ENCODE assay signal across 8 cellular contexts in genomic region chr7:43729214-43729923, GRCh38. TPM values are rescaled to one million over a fixed set of nuclear protein-coding genes. Genes with fewer than 3 reads are reported as not detected.
A peak's percentile ranks its signal among the peaks of the same experiment; 100 is the strongest.
DNase-seq lines count a peak whose midpoint lies in the region; ATAC-seq, FAIRE-seq and TF ChIP-seq lines count a peak whose summit lies in the region.

Gene COA1 (minus strand): TSS chr7:43729523. CDS start chr7:43648614, 80,909 bp downstream.

- peak; percentile 96 for FAIRE-seq in GM18507 (lab: Jason Lieb, UNC)

- peak within 1 kb of the TSS; percentile 88 for H3K27ac ChIP-seq in hepatocyte
- H3K27ac ChIP-seq in aorta (ENCODE audit: low read depth in 1 of 2, low read length in 2 of 2) = peak within 1 kb of the TSS; percentile 48 to 83

- intact Hi-C loops in aorta (cut with DNase I) = loop anchor here in 1 of 2 donors (10.0 kb wide), 1 partner anchor 795 kb away; the partner anchor contains the start of genes MRPL32 and PSMA2

- DNase-seq in GM18507 (ENCODE audit: extremely low spot score, insufficient read length, low read depth) (peak; percentile 59), NCI-H2029 treated with DMSO at 0.1 percent for 48 hours (lab: John Stamatoyannopoulos, UW) (peak; percentile 73), T-helper 9 cell (peak; percentile 63), astrocyte of the cerebellum (ENCODE audit: low read depth) (peak; percentile 80), hepatocyte (ENCODE audit: low spot score) (peak; percentile 93), renal cortical epithelial cell (ENCODE audit: low read depth) (peak; percentile 86), aorta (peak; percentile 90 to 95)

- peaks cover 18% of the 10 kb centered on the region for H3K4me1 ChIP-seq in hepatocyte (ENCODE audit: insufficient read depth)
- H3K4me1 ChIP-seq in aorta (ENCODE audit: control insufficient read depth in 1 of 2, insufficient read depth in 2 of 2, low read length in 2 of 2) = peaks cover 0 to 2% of the 10 kb centered on the region in 2 donors

- no peak for TF ChIP-seq CTCF in astrocyte of the cerebellum (IDR thresholded peaks at IDR 0.05; ENCODE audit: low read depth, low read length, missing control alignments)
- TF ChIP-seq CTCF in hepatocyte (IDR thresholded peaks at IDR 0.05; ENCODE audit: poor library complexity) = peak; percentile 7

- H3K79me2 ChIP-seq in hepatocyte = peaks cover 52% of the 10 kb centered on the region

- H3K36me3 ChIP-seq in hepatocyte (replicated peaks; ENCODE audit: insufficient read depth, low read depth) (no peaks in the 10 kb centered on the region), aorta (ENCODE audit: control insufficient read depth in 1 of 2, insufficient read depth in 2 of 2, low read length in 1 of 2) (no peaks in the 10 kb centered on the region)

- in situ Hi-C loops in astrocyte of the cerebellum (cut with HindIII; ENCODE audit: low sequenced_read_pairs) = no loop called here

- WGBS in hepatocyte (ENCODE audit: low lambda C conversion rate, missing lambda C conversion rate) = 1% methylated on average over 63 of the region's 66 CpGs
- 0 to 1% methylated on average over 66 of the region's 66 CpGs for WGBS in aorta, 2 donors

- ATAC-seq in HG02981 (IDR thresholded peaks at IDR 0.05; ENCODE audit: unreplicated experiment) = peak; percentile 73
- ATAC-seq in aorta (ENCODE audit: low FRiP score) = peak; percentile 97

- no peaks in the 10 kb centered on the region for H4K20me1 ChIP-seq in hepatocyte (ENCODE audit: insufficient read depth, poor library complexity, severe bottlenecking)

- H3K9me3 ChIP-seq in hepatocyte (ENCODE audit: low read depth) (no peaks in the 10 kb centered on the region), aorta (ENCODE audit: control insufficient read depth, low read length) (no peaks in the 10 kb centered on the region)

- H3K9me2 ChIP-seq in hepatocyte (replicated peaks; ENCODE audit: insufficient read depth) = no peaks in the 10 kb centered on the region

- peak within 1 kb of the TSS; percentile 95 for H3K4me3 ChIP-seq in astrocyte of the cerebellum (ENCODE audit: low read depth, low read length)
- peak within 1 kb of the TSS; percentile 80 for H3K4me3 ChIP-seq in hepatocyte
- peak within 1 kb of the TSS; percentile 89 to 90 for H3K4me3 ChIP-seq in aorta (ENCODE audit: low read length in 2 of 2)

- H3K27me3 ChIP-seq in hepatocyte = no peaks in the 10 kb centered on the region
- H3K27me3 ChIP-seq in aorta (ENCODE audit: control insufficient read depth in 1 of 2, insufficient read depth in 2 of 2, low read length in 1 of 2) = no peaks in the 10 kb centered on the region

- peak within 1 kb of the TSS; percentile 78 for H3K4me2 ChIP-seq in hepatocyte

- peak within 1 kb of the TSS; percentile 92 for H2AFZ ChIP-seq in hepatocyte

RNA-seq across cellular contexts. Expression of gene COA1, which starts in this region (rescaled TPM):
- 55.2 and 60.5 TPM in 2 replicates for total RNA-seq in hepatocyte
- polyA plus RNA-seq in hepatocyte = 50.5 and 52.1 TPM in 2 replicates
- total RNA-seq in renal cortical epithelial cell = 43.7 and 56.1 TPM in 2 replicates
- total RNA-seq in aorta = 10 to 100 TPM; 36.5 to 55.6 TPM
- 10 to 100 TPM; 47.5 to 57.2 TPM for polyA plus RNA-seq in aorta

Comparison
In these comparisons a context has a peak if more than half of its experiments do, and no peak if none do; other contexts are left out.
1. Peak in every context shown above with its lines: DNase-seq, ATAC-seq, H3K4me3 ChIP-seq and H3K27ac ChIP-seq.